Comparison of ENCODE assay signal across 8 cellular contexts in the genomic region with DNA sequence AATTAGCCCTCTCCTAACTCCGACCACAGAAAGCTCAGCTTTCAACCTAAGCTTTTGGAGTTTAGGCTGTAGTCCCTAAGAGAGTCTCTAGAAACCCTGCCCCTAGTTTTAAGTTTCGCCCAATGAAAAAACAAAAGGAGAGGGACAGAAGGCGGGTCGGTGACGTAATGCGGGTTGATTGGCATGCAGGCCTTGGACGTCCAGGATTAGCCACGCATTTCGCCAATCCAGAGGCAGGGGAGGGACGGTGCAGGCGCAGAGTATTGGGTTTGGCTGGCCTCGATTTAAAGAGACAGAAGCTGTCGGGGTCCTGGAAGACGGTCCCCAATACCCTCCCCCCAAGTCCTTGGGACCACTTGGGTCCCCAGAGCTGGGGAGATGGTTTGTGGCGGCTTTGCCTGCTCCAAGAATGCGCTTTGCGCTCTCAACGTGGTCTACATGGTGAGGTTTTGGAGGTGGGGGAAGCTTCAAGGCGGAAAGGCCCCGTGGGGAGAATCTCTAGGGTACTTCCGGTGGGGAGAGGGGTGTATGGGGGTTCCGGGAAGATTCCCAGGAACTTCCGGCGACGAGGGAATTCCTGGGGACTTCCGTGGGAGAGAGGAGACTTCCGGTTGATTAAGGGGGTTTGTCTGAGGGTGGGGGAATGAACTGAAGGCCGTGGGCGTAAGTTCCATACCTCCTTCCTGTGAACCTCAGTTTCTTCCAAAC. TPM values are rescaled to one million over a fixed set of nuclear protein-coding genes. Genes with fewer than 3 reads are reported as not detected.
A peak's percentile ranks its signal among the peaks of the same experiment; 100 is the strongest.
DNase-seq lines count a peak whose midpoint lies in the region; ATAC-seq and TF ChIP-seq lines count a peak whose summit lies in the region.

A gene with protein sequence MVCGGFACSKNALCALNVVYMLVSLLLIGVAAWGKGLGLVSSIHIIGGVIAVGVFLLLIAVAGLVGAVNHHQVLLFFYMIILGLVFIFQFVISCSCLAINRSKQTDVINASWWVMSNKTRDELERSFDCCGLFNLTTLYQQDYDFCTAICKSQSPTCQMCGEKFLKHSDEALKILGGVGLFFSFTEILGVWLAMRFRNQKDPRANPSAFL (plus strand): TSS at position 263 of the 708 bp plus-strand sequence. CDS start 116 bp downstream, at position 379.

- H3K9ac ChIP-seq in BLaER1 = peak within 1 kb of the TSS; percentile 93

- DNase-seq in NCI-H69 (lab: John Stamatoyannopoulos, UW) (peak; percentile 99), coronary artery (ENCODE audit: low spot score) (peak; percentile 98), kidney tubule cell (ENCODE audit: low spot score) (peak; percentile 97)
- peak; percentile 98 for DNase-seq in activated CD4-positive, alpha-beta T cell treated with anti-CD3 and anti-CD28 coated beads, Interleukin-2, amount 10 ng/mL, durations not matched to agents 24 days and 14 days
- DNase-seq in stimulated activated CD4-positive, alpha-beta T cell treated with anti-CD3 and anti-CD28 coated beads, Interleukin-1b, Interleukin-23, amount 100 ng/mL, for 1 hour (ENCODE audit: low read depth in 2 of 2) = peak; percentile 69 to 87

- H3K4me2 ChIP-seq in BLaER1 = peak within 1 kb of the TSS; percentile 96

- peaks cover 45% of the 10 kb centered on the region for H3K4me1 Mint-ChIP-seq in activated CD4-positive, alpha-beta T cell treated with anti-CD3 and anti-CD28 coated beads, Interleukin-2, amount 10 ng/mL, durations not matched to agents 24 days and 14 days

- peaks cover 37% of the 10 kb centered on the region for H3K36me3 Mint-ChIP-seq in activated CD4-positive, alpha-beta T cell treated with anti-CD3 and anti-CD28 coated beads, Interleukin-2, amount 10 ng/mL, durations not matched to agents 24 days and 14 days (ENCODE audit: low read depth)

- intact Hi-C loops in activated CD4-positive, alpha-beta T cell treated with anti-CD3 and anti-CD28 coated beads, Interleukin-2, amount 10 ng/mL, durations not matched to agents 24 days and 14 days (cut with micrococcal nuclease) = loop anchor here (1.0 to 10.0 kb wide), 6 partner anchors 7 to 680 kb away; a partner anchor contains a TSS

- peak within 1 kb of the TSS; percentile 94 for H3K4me3 Mint-ChIP-seq in activated CD4-positive, alpha-beta T cell treated with anti-CD3 and anti-CD28 coated beads, Interleukin-2, amount 10 ng/mL, durations not matched to agents 24 days and 14 days

- TF ChIP-seq CTCF in coronary artery (IDR thresholded peaks at IDR 0.05) = no peak

- H3K9me3 ChIP-seq in BLaER1 = no peaks in the 10 kb centered on the region

- H3K9me3 Mint-ChIP-seq in activated CD4-positive, alpha-beta T cell treated with anti-CD3 and anti-CD28 coated beads, Interleukin-2, amount 10 ng/mL, durations not matched to agents 24 days and 14 days = no peaks in the 10 kb centered on the region

- H3K27me3 ChIP-seq in BLaER1 = no peaks in the 10 kb centered on the region

- H3K36me3 ChIP-seq in BLaER1 = peaks cover 45% of the 10 kb centered on the region

- peaks cover 50% of the 10 kb centered on the region for H3K4me1 ChIP-seq in BLaER1

- H3K27ac Mint-ChIP-seq in activated CD4-positive, alpha-beta T cell treated with anti-CD3 and anti-CD28 coated beads, Interleukin-2, amount 10 ng/mL, durations not matched to agents 24 days and 14 days = peak within 1 kb of the TSS; percentile 90

- H3K4me3 ChIP-seq in BLaER1 (peak within 1 kb of the TSS; percentile 93), coronary artery (peak within 1 kb of the TSS; percentile 98)

- ATAC-seq in GM19351 (IDR thresholded peaks at IDR 0.05; ENCODE audit: unreplicated experiment) (peak; percentile 71), HG03520 (IDR thresholded peaks at IDR 0.05; ENCODE audit: unreplicated experiment) (peak; percentile 71)

- peaks cover 31% of the 10 kb centered on the region for H4K20me1 ChIP-seq in BLaER1

- no peaks in the 10 kb centered on the region for H3K27me3 Mint-ChIP-seq in activated CD4-positive, alpha-beta T cell treated with anti-CD3 and anti-CD28 coated beads, Interleukin-2, amount 10 ng/mL, durations not matched to agents 24 days and 14 days

- H3K27ac ChIP-seq in BLaER1 (peak within 1 kb of the TSS; percentile 93), coronary artery (peak within 1 kb of the TSS; percentile 98 to 99)

RNA-seq across cellular contexts. Expression of the gene that starts here (rescaled TPM):
- 19.2 and 19.4 TPM in 2 replicates for total RNA-seq in activated CD4-positive, alpha-beta T cell treated with anti-CD3 and anti-CD28 coated beads, Interleukin-2, amount 10 ng/mL, durations not matched to agents 24 days and 14 days

Comparison
In these comparisons a context has a peak if more than half of its experiments do, and no peak if none do; other contexts are left out.
1. Peak in every context shown above with its lines: DNase-seq, ATAC-seq, H3K4me3 ChIP-seq and H3K27ac ChIP-seq.